Comparison of ENCODE assay signal across 34 cellular contexts in genomic region chr1:42567038-42567437, GRCh38.
A peak's percentile ranks its signal among the peaks of the same experiment; 100 is the strongest.
DNase-seq lines count a peak whose midpoint lies in the region; ATAC-seq, FAIRE-seq and TF ChIP-seq lines count a peak whose summit lies in the region.
"Had no signal": no experiment of that assay in that cellular context is flagged by ENCODE, and none has a peak within 500 bp of the region (broad histone marks: within the 10 kb centered on the region; RNA-seq: fewer than 3 reads in every experiment).

No MANE protein-coding gene starts in this region.

- no TSS peak for BruUV-seq in GM12878 (replicated peaks; lab: Mats Ljungman, UMichigan)
- BruUV-seq in K562 (replicated peaks; lab: Mats Ljungman, UMichigan), result no TSS peak

- H3K27me3 Mint-ChIP-seq in CD4-positive, alpha-beta T cell, result no peaks in the 10 kb centered on the region
- H3K27me3 Mint-ChIP-seq: B cell; CD4-positive, alpha-beta memory T cell; CD8-positive, alpha-beta memory T cell had no signal

- no peak for FAIRE-seq in GM12878 (lab: Jason Lieb, UNC)
- no peak for FAIRE-seq in K562 (lab: Jason Lieb, UNC)
- FAIRE-seq: A204.1, A549, D721Med had no signal

- H3K27ac ChIP-seq in GM12878 (ENCODE audit: control insufficient read depth, insufficient read depth), result no peak overlapping the region
- H3K27ac ChIP-seq in K562 (ENCODE audit: extremely low read depth, low read depth, low read length), result no peak overlapping the region
- no peak overlapping the region for H3K27ac ChIP-seq in CD4-positive, alpha-beta T cell (ENCODE audit: low read depth, low read length)
- H3K27ac ChIP-seq: 22Rv1; A549; BLaER1; BLaER1 treated with 17β-estradiol and CSF1 and Interleukin-3, amounts not matched to agents 10 nM and 100 nM; C4-2B had no signal

- CTCF ChIA-PET in GM12878 (lab: Yijun Ruan, JAX) (interaction anchor here (1.1 to 2.5 kb wide), 2 partner anchors 13 to 124 kb away, joined by 3 to 7 read pairs; no protein-coding TSS in a partner anchor), K562 (lab: Yijun Ruan, JAX; ENCODE audit: low intra/inter-chr PET ratio) (no interaction called here)
- CTCF ChIA-PET in CD4-positive, alpha-beta T cell (lab: Charles Lee), result no interaction called here

- H4K20me1 ChIP-seq in GM12878 (ENCODE audit: control insufficient read depth, insufficient read depth) (no peaks in the 10 kb centered on the region), K562 (replicated peaks; ENCODE audit: control insufficient read depth, insufficient read depth, low read length) (no peaks in the 10 kb centered on the region)
- H4K20me1 ChIP-seq: BLaER1; BLaER1 treated with 17β-estradiol and CSF1 and Interleukin-3, amounts not matched to agents 10 nM and 100 nM had no signal

- H3K36me3 Mint-ChIP-seq in CD4-positive, alpha-beta T cell (ENCODE audit: low read depth), result no peaks in the 10 kb centered on the region
- H3K36me3 Mint-ChIP-seq: CD14-positive monocyte had no signal

- H3K9me3 ChIP-seq in GM12878 (replicated peaks; ENCODE audit: control insufficient read depth, insufficient read depth, low read length), result no peaks in the 10 kb centered on the region
- H3K9me3 ChIP-seq in K562 (replicated peaks; ENCODE audit: control insufficient read depth, insufficient read depth, low read depth, low read length), result no peaks in the 10 kb centered on the region
- no peaks in the 10 kb centered on the region for H3K9me3 ChIP-seq in CD4-positive, alpha-beta T cell (ENCODE audit: control insufficient read depth, low read length)
- H3K9me3 ChIP-seq: A549, BE2C, BLaER1, Caco-2 had no signal

- POLR2A ChIA-PET in GM12878 (lab: Charles Lee), result no interaction called here
- POLR2A ChIA-PET in K562 (lab: Yijun Ruan, JAX), result interaction anchor here (1.4 kb wide), 1 partner anchor 14 kb away, joined by 3 read pairs; no protein-coding TSS in a partner anchor
- POLR2A ChIA-PET in CD4-positive, alpha-beta T cell (lab: Charles Lee), result no interaction called here

- no peak for TF ChIP-seq POLR2A in GM12878 (IDR thresholded peaks at IDR 0.05; ENCODE audit: low read depth, low read length)
- no peak for TF ChIP-seq POLR2A in K562 (conservative IDR thresholded peaks at IDR 0.05)

- no peak for TF ChIP-seq EP300 in GM12878 (IDR thresholded peaks at IDR 0.05; ENCODE audit: borderline replicate concordance in 1 of 2, control insufficient read depth in 1 of 2, low read depth in 2 of 2, low read length in 2 of 2)
- no peak for TF ChIP-seq EP300 in K562 (IDR thresholded peaks at IDR 0.05; ENCODE audit: low read length)

- H3K4me2 ChIP-seq in GM12878 (ENCODE audit: control insufficient read depth, insufficient read depth) (no peak overlapping the region), K562 (ENCODE audit: insufficient read depth, low read length) (no peak overlapping the region)
- H3K4me2 ChIP-seq: A549, BLaER1 had no signal

- no peaks in the 10 kb centered on the region for H3K4me1 Mint-ChIP-seq in CD4-positive, alpha-beta T cell (ENCODE audit: low read depth)
- H3K4me1 Mint-ChIP-seq: B cell; CD4-positive, CD25-positive, alpha-beta regulatory T cell; CD8-positive, alpha-beta memory T cell had no signal

- peak; percentile 17 for DNase-seq in NAMALWA (ENCODE audit: low spot score)
- no peak for DNase-seq in GM12878 (ENCODE audit: low read depth, low spot score)
- no peak for DNase-seq in K562 (ENCODE audit: extremely low read depth in 1 of 4, low spot score in 3 of 4)
- DNase-seq in CD4-positive, alpha-beta T cell, result no peak
- DNase-seq: 8988T; ACHN; AML-193; BE2C; C1 segment of cervical spinal cord; Caco-2; Calu3; CD4-positive, alpha-beta memory T cell; CD4-positive, CD25-positive, alpha-beta regulatory T cell; CD8-positive, alpha-beta memory T cell; CD8-positive, alpha-beta T cell; COR-L47; DMS 273 treated with DMSO at 0.1 percent for 48 hours; DMS153; DMS53; DMS79; DMS79 treated with DMSO at 0.1 percent for 48 hours; DND-41; EL had no signal

- TF ChIP-seq RAD21 in GM12878 (IDR thresholded peaks at IDR 0.05; ENCODE audit: insufficient read depth, low read depth, low read length) (no peak), K562 (CRISPR knock-in tag; conservative IDR thresholded peaks at IDR 0.05 in 1 of 2, IDR thresholded peaks at IDR 0.05 in 1 of 2) (no peak)

- H3K4me3 ChIP-seq in GM12878 (no peak overlapping the region), K562 (no peak overlapping the region)
- H3K4me3 ChIP-seq: A549; BLaER1; BLaER1 treated with 17β-estradiol and CSF1 and Interleukin-3, amounts not matched to agents 10 nM and 100 nM had no signal

- H3K79me2 ChIP-seq in GM12878 (ENCODE audit: control insufficient read depth, insufficient read depth, low read length) (no peaks in the 10 kb centered on the region), K562 (ENCODE audit: control insufficient read depth, insufficient read depth, low read length) (no peaks in the 10 kb centered on the region)

- H3K27me3 ChIP-seq in GM12878 (replicated peaks in 1 of 2; ENCODE audit: control insufficient read depth in 2 of 2, insufficient read depth in 2 of 2, low read length in 1 of 2) (no peaks in the 10 kb centered on the region), K562 (ENCODE audit: control insufficient read depth in 2 of 2, insufficient read depth in 2 of 2, low read length in 2 of 2) (peaks cover 4% of the 10 kb centered on the region in 2 experiments; a peak in 2 of 5 replicates)
- H3K27me3 ChIP-seq in CD4-positive, alpha-beta T cell (ENCODE audit: control insufficient read depth, insufficient read depth, low read length), result no peaks in the 10 kb centered on the region
- H3K27me3 ChIP-seq: BE2C; BLaER1; BLaER1 treated with 17β-estradiol and CSF1 and Interleukin-3, amounts not matched to agents 10 nM and 100 nM had no signal

- no peaks in the 10 kb centered on the region for H3K9me1 ChIP-seq in K562 (ENCODE audit: control insufficient read depth, insufficient read depth, low read length)

- ATAC-seq in GM12878, result no peak
- no peak for ATAC-seq in K562
- no peak for ATAC-seq in HG03442 (IDR thresholded peaks at IDR 0.05; ENCODE audit: unreplicated experiment)
- ATAC-seq in GM19452 (IDR thresholded peaks at IDR 0.05; ENCODE audit: unreplicated experiment), result no peak
- no peak for ATAC-seq in CD4-positive, alpha-beta T cell (ENCODE audit: poor library complexity)
- ATAC-seq: A549; CD8-positive, alpha-beta T cell had no signal

- H3K36me3 ChIP-seq in GM12878 (ENCODE audit: control insufficient read depth in 2 of 2, insufficient read depth in 2 of 2, low read length in 1 of 2) (no peaks in the 10 kb centered on the region), K562 (ENCODE audit: control insufficient read depth, insufficient read depth, low read length) (no peaks in the 10 kb centered on the region)
- H3K36me3 ChIP-seq: BE2C; BLaER1; BLaER1 treated with 17β-estradiol and CSF1 and Interleukin-3, amounts not matched to agents 10 nM and 100 nM had no signal

- H3K9ac ChIP-seq in GM12878 (ENCODE audit: control insufficient read depth, insufficient read depth, low read length) (no peak overlapping the region), K562 (ENCODE audit: insufficient read depth in 1 of 2, low read depth in 2 of 2, low read length in 2 of 2) (no peak overlapping the region)
- H3K9ac ChIP-seq: BLaER1; BLaER1 treated with 17β-estradiol and CSF1 and Interleukin-3, amounts not matched to agents 10 nM and 100 nM had no signal

- RAD21 ChIA-PET in GM12878 (lab: Charles Lee; ENCODE audit: unreplicated experiment), result no interaction called here

- H3K27ac Mint-ChIP-seq in CD4-positive, alpha-beta T cell, result no peak overlapping the region
- H3K27ac Mint-ChIP-seq: B cell; CD14-positive monocyte; CD4-positive, alpha-beta memory T cell; CD4-positive, CD25-positive, alpha-beta regulatory T cell; CD8-positive, alpha-beta memory T cell; CD8-positive, alpha-beta T cell had no signal

- H2AFZ ChIP-seq in GM12878 (ENCODE audit: control insufficient read depth, low read depth, low read length) (no peak overlapping the region), K562 (ENCODE audit: low read depth, low read length) (no peak overlapping the region)

- TF ChIP-seq CTCF in GM12878 (IDR thresholded peaks at IDR 0.05 in 2 of 3, conservative IDR thresholded peaks at IDR 0.05 in 1 of 3; ENCODE audit: control insufficient read depth in 2 of 3, extremely low read depth in 1 of 3, insufficient read depth in 1 of 3, low read depth in 3 of 3, low read length in 3 of 3) (no peak), K562 (IDR thresholded peaks at IDR 0.05 in 2 of 3, conservative IDR thresholded peaks at IDR 0.05 in 1 of 3; ENCODE audit: insufficient read depth in 2 of 3, low read depth in 1 of 3, low read length in 3 of 3) (no peak)
- TF ChIP-seq CTCF in CD4-positive, alpha-beta T cell (IDR thresholded peaks at IDR 0.05), result no peak

- intact Hi-C loops in GM12878 (cut with micrococcal nuclease; ENCODE audit: unreplicated experiment) (no loop called here), K562 (cut with micrococcal nuclease) (no loop called here)
- intact Hi-C loops in CD4-positive, alpha-beta T cell (cut with DNase I, micrococcal nuclease), result no loop called here

- H3K9me3 Mint-ChIP-seq in CD4-positive, alpha-beta T cell, result no peaks in the 10 kb centered on the region
- H3K9me3 Mint-ChIP-seq: CD8-positive, alpha-beta memory T cell; CD8-positive, alpha-beta T cell had no signal

- H3K4me3 Mint-ChIP-seq in CD4-positive, alpha-beta T cell, result no peak overlapping the region
- H3K4me3 Mint-ChIP-seq: B cell; CD14-positive monocyte; CD4-positive, alpha-beta memory T cell; CD4-positive, CD25-positive, alpha-beta regulatory T cell; CD8-positive, alpha-beta memory T cell; CD8-positive, alpha-beta T cell had no signal

- in situ Hi-C loops in GM12878 (cut with MboI) (no loop called here), K562 (cut with MboI) (no loop called here)

- SMC1A ChIA-PET in GM12878 (lab: Charles Lee; ENCODE audit: uncharacterized antibody, unreplicated experiment), result interaction anchor here (1.1 kb wide), 1 partner anchor 507 kb away, joined by 3 read pairs; no protein-coding TSS in a partner anchor

- H3K4me1 ChIP-seq in GM12878 (ENCODE audit: control insufficient read depth, insufficient read depth, low read length) (no peaks in the 10 kb centered on the region), K562 (replicated peaks in 1 of 2; ENCODE audit: control insufficient read depth in 2 of 2, insufficient read depth in 2 of 2, low read length in 2 of 2) (no peaks in the 10 kb centered on the region)
- H3K4me1 ChIP-seq: A549, BE2C, BLaER1, Caco-2 had no signal

TF ChIP-seq in GM12878, 131 proteins besides CTCF, POLR2A, EP300 and RAD21 (continues in another document):
- no peak for TF ChIP-seq YBX1 (IDR thresholded peaks at IDR 0.05)
